8 cellular contexts compared by ENCODE assay signal in genomic region chr2:54665436-54665856, GRCh38. TPM values are rescaled to one million over a fixed set of nuclear protein-coding genes. Genes with fewer than 3 reads are reported as not detected.
DNase-seq lines count a peak whose midpoint lies in the region; ATAC-seq, FAIRE-seq and TF ChIP-seq lines count a peak whose summit lies in the region.

No MANE protein-coding gene starts in this region.

- TF ChIP-seq POLR2A in HCT116 (IDR thresholded peaks at IDR 0.05; ENCODE audit: borderline replicate concordance, extremely low read depth, insufficient read depth, insufficient read length) = no peak

- no peak overlapping the region for H3K9ac ChIP-seq in HCT116 (ENCODE audit: low read length)
- H3K9ac ChIP-seq in keratinocyte (ENCODE audit: control insufficient read depth, extremely low read depth, insufficient read depth, low read length) = no peak overlapping the region

- ATAC-seq in HCT116 (peak; percentile 83), HG02981 (IDR thresholded peaks at IDR 0.05; ENCODE audit: unreplicated experiment) (no peak), HG02623 (IDR thresholded peaks at IDR 0.05; ENCODE audit: unreplicated experiment) (no peak)

- dilution Hi-C loops in keratinocyte (cut with MboI; ENCODE audit: extremely low pct_ligation_motif_present, low sequenced_read_pairs) = no loop called here

- intact Hi-C loops in HCT116 (cut with micrococcal nuclease) = loop anchor here (1.0 to 10.0 kb wide), 4 partner anchors 39 to 512 kb away; no protein-coding TSS in a partner anchor
- intact Hi-C loops in OCI-LY7 (cut with micrococcal nuclease; ENCODE audit: unreplicated experiment) = loop anchor here (2.0 to 10.0 kb wide), 3 partner anchors 39 to 309 kb away; no protein-coding TSS in a partner anchor

- H3K9me3 ChIP-seq in HCT116 (ENCODE audit: control insufficient read depth in 1 of 2, insufficient read depth in 1 of 2, low read depth in 1 of 2, low read length in 2 of 2) (no peaks in the 10 kb centered on the region), OCI-LY7 (ENCODE audit: low read length) (no peaks in the 10 kb centered on the region), keratinocyte (ENCODE audit: control insufficient read depth, low read depth, low read length) (no peaks in the 10 kb centered on the region)

- BruUV-seq in HCT116 (replicated peaks; lab: Mats Ljungman, UMichigan) = no TSS peak
- BruUV-seq in OCI-LY7 (replicated peaks; lab: Mats Ljungman, UMichigan) = no TSS peak

- H3K4me3 ChIP-seq in HCT116 (replicated peaks in 1 of 2; ENCODE audit: low read depth in 1 of 2, low read length in 2 of 2) (no peak overlapping the region), OCI-LY7 (ENCODE audit: low read depth, low read length, poor library complexity, severe bottlenecking) (no peak overlapping the region), astrocyte of the spinal cord (ENCODE audit: low read depth, low read length) (no peak overlapping the region), keratinocyte (ENCODE audit: control insufficient read depth in 2 of 3, extremely low read depth in 1 of 3, insufficient read depth in 2 of 3, low read depth in 1 of 3, low read length in 3 of 3) (no peak overlapping the region)

- no peaks in the 10 kb centered on the region for H3K9me2 ChIP-seq in HCT116 (ENCODE audit: insufficient read depth)
- no peaks in the 10 kb centered on the region for H3K9me2 ChIP-seq in OCI-LY7 (ENCODE audit: insufficient read depth, low read length)

- DNase-seq in COR-L47 (lab: John Stamatoyannopoulos, UW) (peak; percentile 19), HCT116 (ENCODE audit: low read depth, low spot score) (peak; percentile 32), OCI-LY7 (ENCODE audit: low spot score) (peak; percentile 74), astrocyte of the spinal cord (ENCODE audit: low read depth, low spot score) (peak; percentile 54), keratinocyte (ENCODE audit: low read depth, low spot score) (no peak)
- peak; percentile 43 to 46 for DNase-seq in stimulated activated CD4-positive, alpha-beta T cell treated with anti-CD3 and anti-CD28 coated beads, Interleukin-2, amount 100 ng/mL, for 48 hours

- H3K4me2 ChIP-seq in HCT116 (ENCODE audit: low read length) = no peak overlapping the region
- H3K4me2 ChIP-seq in OCI-LY7 (ENCODE audit: low read length) = no peak overlapping the region
- H3K4me2 ChIP-seq in keratinocyte (ENCODE audit: control insufficient read depth, extremely low read depth, insufficient read depth, low read depth, low read length) = no peak overlapping the region

- H4K20me1 ChIP-seq in HCT116 (ENCODE audit: insufficient read depth) = no peaks in the 10 kb centered on the region
- H4K20me1 ChIP-seq in OCI-LY7 (ENCODE audit: insufficient read depth, low read length) = no peaks in the 10 kb centered on the region
- no peaks in the 10 kb centered on the region for H4K20me1 ChIP-seq in keratinocyte (ENCODE audit: control insufficient read depth, extremely low read depth, insufficient read depth, low read length)

- CTCF ChIA-PET in HCT116 (lab: Charles Lee) (interaction anchor here (0.8 to 3.7 kb wide), 17 partner anchors 9 to 558 kb away, joined by 3 to 47 read pairs (median 6); no protein-coding TSS in a partner anchor), OCI-LY7 (lab: Charles Lee; ENCODE audit: unreplicated experiment) (interaction anchor here (0.6 to 2.3 kb wide), 11 partner anchors 11 to 363 kb away, joined by 3 to 11 read pairs (median 5); no protein-coding TSS in a partner anchor)

- in situ Hi-C loops in astrocyte of the spinal cord (cut with HindIII; ENCODE audit: low sequenced_read_pairs) = no loop called here

- H3K4me1 ChIP-seq in HCT116 (ENCODE audit: control insufficient read depth in 1 of 2, insufficient read depth in 2 of 2, low read length in 2 of 2) (peaks cover 0 to 8% of the 10 kb centered on the region in 2 experiments; a peak in 1 of 4 replicates), OCI-LY7 (ENCODE audit: insufficient read depth, low read length, poor library complexity, severe bottlenecking) (no peaks in the 10 kb centered on the region), keratinocyte (ENCODE audit: control insufficient read depth, extremely low read depth, insufficient read depth, low read length) (peaks cover 23% of the 10 kb centered on the region)

- no peaks in the 10 kb centered on the region for H3K79me2 ChIP-seq in HCT116 (ENCODE audit: insufficient read depth, low read length)
- no peaks in the 10 kb centered on the region for H3K79me2 ChIP-seq in OCI-LY7 (ENCODE audit: insufficient read depth, low read depth, low read length)
- no peaks in the 10 kb centered on the region for H3K79me2 ChIP-seq in keratinocyte (ENCODE audit: control insufficient read depth, insufficient read depth, low read length)

- no peak overlapping the region for H2AFZ ChIP-seq in HCT116 (ENCODE audit: low read depth, low read length, poor library complexity, severe bottlenecking)
- no peak overlapping the region for H2AFZ ChIP-seq in OCI-LY7 (ENCODE audit: low read length)
- no peak overlapping the region for H2AFZ ChIP-seq in keratinocyte (ENCODE audit: control insufficient read depth, low read length)

- peaks cover 7 to 32% of the 10 kb centered on the region in 2 experiments; a peak in 3 of 4 replicates for H3K36me3 ChIP-seq in HCT116 (ENCODE audit: control insufficient read depth in 1 of 2, insufficient read depth in 2 of 2, low read length in 2 of 2)
- peaks cover 99% of the 10 kb centered on the region for H3K36me3 ChIP-seq in OCI-LY7 (ENCODE audit: insufficient read depth, low read length)
- peaks cover 36% of the 10 kb centered on the region in 2 experiments for H3K36me3 ChIP-seq in keratinocyte (ENCODE audit: control insufficient read depth in 2 of 2, extremely low read depth in 1 of 2, insufficient read depth in 2 of 2, low read length in 2 of 2)

- POLR2A ChIA-PET in HCT116 (lab: Charles Lee) (interaction anchor here (1.5 kb wide), 1 partner anchor 39 kb away, joined by 6 read pairs; no protein-coding TSS in a partner anchor), OCI-LY7 (lab: Charles Lee) (interaction anchor here (0.6 to 1.5 kb wide), 3 partner anchors 11 to 92 kb away, joined by 3 to 8 read pairs (median 4); no protein-coding TSS in a partner anchor)

- RAD21 ChIA-PET in HCT116 (lab: Charles Lee; ENCODE audit: low non-redundant PET in 1 of 2, low total read pairs in 2 of 2, uncharacterized antibody in 2 of 2, unreplicated experiment in 2 of 2) = interaction anchor here (0.6 to 1.5 kb wide), 5 partner anchors 39 to 173 kb away, joined by 3 to 5 read pairs (median 4); no protein-coding TSS in a partner anchor

- H3K27ac ChIP-seq in HCT116 (ENCODE audit: low read depth, low read length) (no peak overlapping the region), OCI-LY7 (ENCODE audit: low read depth, low read length, poor library complexity, severe bottlenecking) (no peak overlapping the region), keratinocyte (ENCODE audit: control insufficient read depth, insufficient read depth, low read length) (peak overlapping the region; percentile 11)

- peak; percentile 63 for TF ChIP-seq RAD21 in HCT116 (IDR thresholded peaks at IDR 0.05; ENCODE audit: low read depth)

- peak; percentile 41 for FAIRE-seq in keratinocyte (lab: Jason Lieb, UNC)

- no peaks in the 10 kb centered on the region for H3K27me3 ChIP-seq in HCT116 (ENCODE audit: insufficient read depth, low read length)
- H3K27me3 ChIP-seq in keratinocyte (ENCODE audit: control insufficient read depth, extremely low read depth, insufficient read depth, low read length) = no peaks in the 10 kb centered on the region

- TF ChIP-seq CTCF in HCT116 (IDR thresholded peaks at IDR 0.05 in 2 of 3, conservative IDR thresholded peaks at IDR 0.05 in 1 of 3; ENCODE audit: borderline replicate concordance in 1 of 3, insufficient read depth in 1 of 3, low read depth in 2 of 3, low read length in 2 of 3) = peak; percentile 33 to 85 (median 78); a peak in 5 of 6 replicates
- TF ChIP-seq CTCF in OCI-LY7 (conservative IDR thresholded peaks at IDR 0.05; ENCODE audit: low read length) = peak; percentile 91
- peak; percentile 55 for TF ChIP-seq CTCF in astrocyte of the spinal cord (IDR thresholded peaks at IDR 0.05; ENCODE audit: low read depth, low read length)
- peak; percentile 71 to 77 (median 75) for TF ChIP-seq CTCF in keratinocyte (optimal IDR thresholded peaks at IDR 0.05 in 1 of 3, IDR thresholded peaks at IDR 0.05 in 1 of 3, conservative IDR thresholded peaks at IDR 0.05 in 1 of 3; ENCODE audit: extremely low read depth in 1 of 3, insufficient read depth in 2 of 3, low read length in 3 of 3)

- H3K9me1 ChIP-seq in keratinocyte (ENCODE audit: control insufficient read depth, extremely low read depth, insufficient read depth, low read length) = no peaks in the 10 kb centered on the region

TF ChIP-seq in HCT116, 20 proteins besides CTCF, POLR2A, EP300 and RAD21:
- TF ChIP-seq CEBPB (IDR thresholded peaks at IDR 0.05; ENCODE audit: low read depth) = no peak
- TF ChIP-seq TCF7L2 (IDR thresholded peaks at IDR 0.05; ENCODE audit: borderline replicate concordance, extremely low read depth, insufficient read depth, insufficient read length) = no peak
- TF ChIP-seq JUND (IDR thresholded peaks at IDR 0.05) = no peak
- no peak for TF ChIP-seq MAX (IDR thresholded peaks at IDR 0.05)
- TF ChIP-seq ELF1 (IDR thresholded peaks at IDR 0.05; ENCODE audit: borderline replicate concordance, low read depth) = no peak
- TF ChIP-seq SP1 (IDR thresholded peaks at IDR 0.05; ENCODE audit: low read depth) = no peak
- no peak for TF ChIP-seq FOSL1 (IDR thresholded peaks at IDR 0.05; ENCODE audit: low read depth)
- no peak for TF ChIP-seq ZFX (IDR thresholded peaks at IDR 0.05)
- TF ChIP-seq EGR1 (IDR thresholded peaks at IDR 0.05; ENCODE audit: low read depth) = no peak
- TF ChIP-seq EZH2 (IDR thresholded peaks at IDR 0.05) = no peak
- no peak for TF ChIP-seq ZNF274 (IDR thresholded peaks at IDR 0.05; ENCODE audit: low read depth, low read length)

RNA-seq across cellular contexts. Expression of gene EML6, which starts 58.0 kb away (rescaled TPM):
- total RNA-seq in HCT116 (2021; ENCODE audit: unreplicated experiment) = 6.6 TPM
- 8.4 and 9.2 TPM in 2 replicates for polyA plus RNA-seq in HCT116 (2012)
- total RNA-seq in OCI-LY7 (2014; rRNA removed; shearing (Covaris generic)) = 298 and 367 TPM in 2 replicates
- total RNA-seq in OCI-LY7 (2022) = 310 and 338 TPM in 2 replicates
- polyA plus RNA-seq in keratinocyte = 0.26 to 2.0 TPM (median 0.96 TPM) in 3 replicates
- polyA plus RNA-seq in keratinocyte (2011; ENCODE audit: low read depth) = 1.1 TPM
- 0.36 and 0.57 TPM in 2 replicates for polyA plus RNA-seq in keratinocyte (2011; cell fraction: cytosol; rRNA removed)
- 1.9 and 4.1 TPM in 2 replicates for polyA plus RNA-seq in keratinocyte (2011; cell fraction: nucleus; rRNA removed)
- polyA plus RNA-seq in keratinocyte (2012; ENCODE audit: low replicate concordance) = 0.38 and 1.6 TPM in 2 replicates
- polyA minus RNA-seq in keratinocyte = 1.0 to 1.8 TPM (median 1.7 TPM) in 3 replicates
- polyA minus RNA-seq in keratinocyte (2011; cell fraction: cytosol; rRNA and poly(A)+ RNA removed) = not detected
- 0.84 and 2.3 TPM in 2 replicates for polyA minus RNA-seq in keratinocyte (2011; cell fraction: nucleus; rRNA and poly(A)+ RNA removed)

Comparison
In these comparisons a context has a peak if more than half of its experiments do, and no peak if none do; other contexts are left out.
1. RNA of gene EML6, which starts 58.0 kb away (total RNA-seq): 298 to 367 TPM in OCI-LY7; 6.6 TPM in HCT116 (single experiment); every median in the first group is over 10 times any median in the second.
2. Peak in every context shown above with its lines, with median percentiles within 50 percentile points of each other: CTCF ChIP-seq.